In the genomic region with DNA sequence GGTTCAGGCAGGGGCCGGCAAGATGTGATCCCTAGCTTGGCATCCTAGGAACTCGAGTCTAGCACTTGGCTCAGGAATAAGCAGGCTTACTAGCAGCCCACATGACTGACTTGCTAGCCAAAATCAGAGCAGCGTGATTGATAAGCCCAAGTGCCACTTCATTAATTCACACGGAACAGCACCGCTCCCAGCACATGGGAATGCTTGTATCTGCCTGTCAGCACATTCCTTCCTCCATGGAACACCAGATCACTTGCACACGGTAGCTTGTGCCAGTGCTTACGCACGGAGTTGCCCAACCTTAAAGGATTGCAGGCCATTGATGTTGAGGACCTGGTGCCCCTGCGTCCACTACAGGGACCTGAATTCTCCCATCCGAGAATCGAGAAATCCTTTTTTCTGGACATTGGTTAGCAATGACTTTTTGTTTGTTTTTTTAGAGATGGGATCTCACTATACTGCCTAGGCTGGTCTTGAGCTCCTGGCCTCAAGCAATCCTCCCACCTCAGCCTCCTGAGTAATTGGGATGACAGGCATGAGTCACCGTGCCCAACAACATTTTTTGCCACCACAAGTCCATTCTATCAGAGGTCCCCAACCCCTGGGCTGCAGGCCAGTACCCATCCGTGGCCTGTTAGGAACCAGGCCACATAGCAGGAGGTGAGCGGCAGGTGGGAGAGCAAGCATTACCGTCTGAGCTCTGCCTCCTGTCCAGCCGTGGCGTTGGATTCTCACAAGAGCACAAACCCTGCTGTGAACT, we compare ENCODE assay signal across 17 cellular contexts. TPM values are rescaled to one million over a fixed set of nuclear protein-coding genes. Genes with fewer than 3 reads are reported as not detected.
DNase-seq lines count a peak whose midpoint lies in the region; ATAC-seq, FAIRE-seq and TF ChIP-seq lines count a peak whose summit lies in the region.
"Had no signal": no experiment of that assay in that cellular context is flagged by ENCODE, and none has a peak within 500 bp of the region (broad histone marks: within the 10 kb centered on the region; RNA-seq: fewer than 3 reads in every experiment).

No MANE protein-coding gene starts in this region.

- H3K27me3 ChIP-seq in keratinocyte (ENCODE audit: control insufficient read depth, extremely low read depth, insufficient read depth, low read length) (peaks cover 5% of the 10 kb centered on the region), stomach (peaks cover 0 to 34% (median 0%) of the 10 kb centered on the region in 3 donors)
- H3K27me3 ChIP-seq: ovary had no signal

- peak overlapping the region; percentile 74 for H3K27ac Mint-ChIP-seq in endothelial cell (ENCODE audit: unreplicated experiment)

- FAIRE-seq in HTR-8/SVneo (lab: Jason Lieb, UNC) (peak; percentile 81), keratinocyte (lab: Jason Lieb, UNC) (peak; percentile 90)
- FAIRE-seq: astrocyte had no signal

- 78 to 85% (median 81%) methylated on average over 12 to 17 of the region's 17 CpGs for WGBS in stomach, 5 donors

- no peak overlapping the region for H3K9ac ChIP-seq in keratinocyte (ENCODE audit: control insufficient read depth, extremely low read depth, insufficient read depth, low read length)

- H3K4me3 ChIP-seq in keratinocyte (ENCODE audit: control insufficient read depth in 2 of 3, extremely low read depth in 1 of 3, insufficient read depth in 2 of 3, low read depth in 1 of 3, low read length in 3 of 3): no peak overlapping the region
- H3K4me3 ChIP-seq in stomach: no peak overlapping the region
- H3K4me3 ChIP-seq: esophagus muscularis mucosa, ovary, SK-N-MC had no signal

- no peaks in the 10 kb centered on the region for H4K20me1 ChIP-seq in keratinocyte (ENCODE audit: control insufficient read depth, extremely low read depth, insufficient read depth, low read length)

- dilution Hi-C loops in keratinocyte (cut with MboI; ENCODE audit: extremely low pct_ligation_motif_present, low sequenced_read_pairs): no loop called here

- TF ChIP-seq POLR2A in stomach (IDR thresholded peaks at IDR 0.05): no peak

- H3K27me3 Mint-ChIP-seq in endothelial cell (ENCODE audit: unreplicated experiment): peaks cover 27% of the 10 kb centered on the region

- H3K4me2 ChIP-seq in keratinocyte (ENCODE audit: control insufficient read depth, extremely low read depth, insufficient read depth, low read depth, low read length): peak overlapping the region; percentile 11

- peaks cover 19% of the 10 kb centered on the region for H3K36me3 Mint-ChIP-seq in endothelial cell (ENCODE audit: low read depth, unreplicated experiment)
- H3K36me3 Mint-ChIP-seq: CD8-positive, alpha-beta memory T cell had no signal

- intact Hi-C loops in stomach (cut with DNase I; ENCODE audit: low total_unique reads): no loop called here

- DNase-seq in HTR-8/SVneo (ENCODE audit: insufficient read length, low spot score) (no peak), endothelial cell (ENCODE audit: low spot score) (no peak), keratinocyte (ENCODE audit: low read depth, low spot score) (peak; percentile 45), stomach (no peak), SK-N-DZ (ENCODE audit: low spot score) (no peak), T-helper 9 cell (no peak)
- DNase-seq: activated CD8-positive, alpha-beta memory T cell treated with anti-CD3 and anti-CD28 coated beads for 24 hours; CD8-positive, alpha-beta memory T cell; GDM1; midbrain; MV-4-11; NCI-H2171; ovary had no signal

- H3K36me3 ChIP-seq in keratinocyte (ENCODE audit: control insufficient read depth in 2 of 2, extremely low read depth in 1 of 2, insufficient read depth in 2 of 2, low read length in 2 of 2) (no peaks in the 10 kb centered on the region), stomach (no peaks in the 10 kb centered on the region)
- H3K36me3 ChIP-seq: esophagus muscularis mucosa, ovary had no signal

- TF ChIP-seq CTCF in endothelial cell (IDR thresholded peaks at IDR 0.05; ENCODE audit: unreplicated experiment) (no peak), keratinocyte (optimal IDR thresholded peaks at IDR 0.05 in 1 of 3, IDR thresholded peaks at IDR 0.05 in 1 of 3, conservative IDR thresholded peaks at IDR 0.05 in 1 of 3; ENCODE audit: extremely low read depth in 1 of 3, insufficient read depth in 2 of 3, low read length in 3 of 3) (no peak), stomach (IDR thresholded peaks at IDR 0.05) (no peak)

- H3K9me1 ChIP-seq in keratinocyte (ENCODE audit: control insufficient read depth, extremely low read depth, insufficient read depth, low read length): no peaks in the 10 kb centered on the region

- no peak overlapping the region for H2AFZ ChIP-seq in keratinocyte (ENCODE audit: control insufficient read depth, low read length)

- peaks cover 10% of the 10 kb centered on the region for H3K4me1 ChIP-seq in keratinocyte (ENCODE audit: control insufficient read depth, extremely low read depth, insufficient read depth, low read length)
- peaks cover 0 to 25% (median 6%) of the 10 kb centered on the region in 4 donors for H3K4me1 ChIP-seq in stomach

- ATAC-seq in GM21576 (IDR thresholded peaks at IDR 0.05; ENCODE audit: unreplicated experiment): no peak

- H3K9me3 ChIP-seq in keratinocyte (ENCODE audit: control insufficient read depth, low read depth, low read length) (no peaks in the 10 kb centered on the region), stomach (no peaks in the 10 kb centered on the region)
- H3K9me3 ChIP-seq: esophagus muscularis mucosa, ovary had no signal

- no peak overlapping the region for H3K4me3 Mint-ChIP-seq in endothelial cell (ENCODE audit: unreplicated experiment)
- H3K4me3 Mint-ChIP-seq: CD8-positive, alpha-beta memory T cell had no signal

- no peak overlapping the region for H3K27ac ChIP-seq in keratinocyte (ENCODE audit: control insufficient read depth, insufficient read depth, low read length)
- H3K27ac ChIP-seq in stomach: no peak overlapping the region
- H3K27ac ChIP-seq: esophagus muscularis mucosa, ovary, SK-N-MC had no signal

- H3K79me2 ChIP-seq in keratinocyte (ENCODE audit: control insufficient read depth, insufficient read depth, low read length): no peaks in the 10 kb centered on the region

- TF ChIP-seq EP300 in stomach (IDR thresholded peaks at IDR 0.05): peak; percentile 31

- H3K9me3 Mint-ChIP-seq in endothelial cell (ENCODE audit: unreplicated experiment): no peaks in the 10 kb centered on the region
- H3K9me3 Mint-ChIP-seq: CD8-positive, alpha-beta memory T cell had no signal

- H3K4me1 Mint-ChIP-seq in endothelial cell (ENCODE audit: unreplicated experiment): peaks cover 65% of the 10 kb centered on the region
- H3K4me1 Mint-ChIP-seq: CD8-positive, alpha-beta memory T cell had no signal

RNA-seq across cellular contexts. Expression of a gene that starts 30.6 kb away (rescaled TPM):
- total RNA-seq in endothelial cell (ENCODE audit: unreplicated experiment) (116 TPM), stomach (10 to 100 TPM in 3 of 5 donors, 1 to 10 TPM in 2; 1.4 to 58.3 (median 15.6) TPM)
- polyA plus RNA-seq in keratinocyte (27.5 to 39.5 TPM (median 36.2 TPM) in 3 replicates), stomach (1 to 10 TPM; 4.1 to 9.4 (median 6.4) TPM)
- 8.1 TPM for polyA plus RNA-seq in keratinocyte (2011; ENCODE audit: low read depth)
- 16.4 and 18.7 TPM in 2 replicates for polyA plus RNA-seq in keratinocyte (2011; cell fraction: cytosol; rRNA removed)
- polyA plus RNA-seq in keratinocyte (2011; cell fraction: nucleus; rRNA removed): 54.8 and 72.2 TPM in 2 replicates
- 9.1 and 32.9 TPM in 2 replicates for polyA plus RNA-seq in keratinocyte (2012; ENCODE audit: low replicate concordance)
- polyA minus RNA-seq in keratinocyte: 29.9 to 42.2 TPM (median 33.7 TPM) in 3 replicates
- polyA minus RNA-seq in keratinocyte (2011; cell fraction: cytosol; rRNA and poly(A)+ RNA removed): 11.1 TPM
- 25.3 and 39.2 TPM in 2 replicates for polyA minus RNA-seq in keratinocyte (2011; cell fraction: nucleus; rRNA and poly(A)+ RNA removed)
- polyA plus RNA-seq in SK-N-DZ (2014; cell fraction: cytosol; rRNA removed): 19.9 and 23.4 TPM in 2 replicates
- 34.1 and 38.4 TPM in 2 replicates for polyA plus RNA-seq in SK-N-DZ (2014; cell fraction: nucleus; rRNA removed)
- polyA plus RNA-seq: CD8-positive, alpha-beta memory T cell had no signal
